In genomic region chr7:105849122-105849855, GRCh38 we compare ENCODE assay signal across 9 cellular contexts. TPM values are rescaled to one million over a fixed set of nuclear protein-coding genes. Genes with fewer than 3 reads are reported as not detected.
A peak's percentile ranks its signal among the peaks of the same experiment; 100 is the strongest.
DNase-seq lines count a peak whose midpoint lies in the region; ATAC-seq, FAIRE-seq and TF ChIP-seq lines count a peak whose summit lies in the region.
"Had no signal": no experiment of that assay in that cellular context is flagged by ENCODE, and none has a peak within 500 bp of the region (broad histone marks: within the 10 kb centered on the region; RNA-seq: fewer than 3 reads in every experiment).

No MANE protein-coding gene starts in this region.

- no peak for TF ChIP-seq CTCF in bronchial epithelial cell (IDR thresholded peaks at IDR 0.05; ENCODE audit: insufficient read depth, low read length, severe bottlenecking)

- no peaks in the 10 kb centered on the region for H3K27me3 Mint-ChIP-seq in T-helper 2 cell treated with Interferon-gamma antibody and Interleukin-4, amounts not matched to agents 5 μg/mL and 100 μg/mL, for 36 hours (ENCODE audit: low read depth)

- H3K4me3 ChIP-seq in bronchial epithelial cell (ENCODE audit: low read depth, low read length) = no peak overlapping the region
- H3K4me3 ChIP-seq: coronary artery had no signal

- H3K4me1 Mint-ChIP-seq in T-helper 2 cell treated with Interferon-gamma antibody and Interleukin-4, amounts not matched to agents 5 μg/mL and 100 μg/mL, for 36 hours (ENCODE audit: low read depth) = peaks cover 63% of the 10 kb centered on the region

- no peaks in the 10 kb centered on the region for H3K27me3 ChIP-seq in bronchial epithelial cell (ENCODE audit: control insufficient read depth, insufficient read depth, low read length)

- FAIRE-seq in bronchial epithelial cell (lab: Jason Lieb, UNC) = no peak

- peak overlapping the region; percentile 95 for H3K27ac Mint-ChIP-seq in T-helper 2 cell treated with Interferon-gamma antibody and Interleukin-4, amounts not matched to agents 5 μg/mL and 100 μg/mL, for 36 hours

- peak overlapping the region; percentile 79 for H3K4me3 Mint-ChIP-seq in T-helper 2 cell treated with Interferon-gamma antibody and Interleukin-4, amounts not matched to agents 5 μg/mL and 100 μg/mL, for 36 hours

- peaks cover 25% of the 10 kb centered on the region for H3K36me3 Mint-ChIP-seq in T-helper 2 cell treated with Interferon-gamma antibody and Interleukin-4, amounts not matched to agents 5 μg/mL and 100 μg/mL, for 36 hours (ENCODE audit: low read depth)

- H3K9me3 Mint-ChIP-seq in T-helper 2 cell treated with Interferon-gamma antibody and Interleukin-4, amounts not matched to agents 5 μg/mL and 100 μg/mL, for 36 hours = peaks cover 13% of the 10 kb centered on the region

- H3K36me3 ChIP-seq in bronchial epithelial cell (ENCODE audit: control insufficient read depth, insufficient read depth, low read length) = no peaks in the 10 kb centered on the region

- ATAC-seq in GM19043 (IDR thresholded peaks at IDR 0.05; ENCODE audit: low read depth, unreplicated experiment) = peak; percentile 78
- no peak for ATAC-seq in HG02885 (IDR thresholded peaks at IDR 0.05; ENCODE audit: poor library complexity, unreplicated experiment)

- peak; percentile 81 for DNase-seq in T-helper 2 cell treated with Interferon-gamma antibody and Interleukin-4, amounts not matched to agents 5 μg/mL and 100 μg/mL, for 36 hours (ENCODE audit: low spot score)
- peak; percentile 80 for DNase-seq in bronchial epithelial cell (ENCODE audit: low read depth)
- peak; percentile 77 for DNase-seq in stimulated activated CD4-positive, alpha-beta T cell treated with anti-CD3 and anti-CD28 coated beads, Interleukin-1b, Interleukin-23, amount 100 ng/mL, for 48 hours
- no peak for DNase-seq in NCI-H748 treated with DMSO at 0.1 percent for 48 hours (lab: John Stamatoyannopoulos, UW)
- no peak for DNase-seq in hippocampal formation (lab: John Stamatoyannopoulos, UW)
- DNase-seq in putamen (ENCODE audit: low spot score) = no peak

RNA-seq across cellular contexts. Expression of gene ATXN7L1, which starts 27.1 kb away (rescaled TPM):
- total RNA-seq in bronchial epithelial cell = 2.4 and 4.2 TPM in 2 replicates

Comparison
In these comparisons a context has a peak if more than half of its experiments do, and no peak if none do; other contexts are left out.
1. DNase-seq: peak in T-helper 2 cell treated with Interferon-gamma antibody and Interleukin-4, amounts not matched to agents 5 μg/mL and 100 μg/mL, for 36 hours (single experiment), bronchial epithelial cell (single experiment) and stimulated activated CD4-positive, alpha-beta T cell treated with anti-CD3 and anti-CD28 coated beads, Interleukin-1b, Interleukin-23, amount 100 ng/mL, for 48 hours (single experiment); none in NCI-H748 treated with DMSO at 0.1 percent for 48 hours (single experiment), hippocampal formation (0 of 2) and putamen (single experiment).